In genomic region chr11:122668562-122669090, GRCh38 we compare ENCODE assay signal across 10 cellular contexts. TPM values are rescaled to one million over a fixed set of nuclear protein-coding genes. Genes with fewer than 3 reads are reported as not detected.
DNase-seq lines count a peak whose midpoint lies in the region; ATAC-seq and TF ChIP-seq lines count a peak whose summit lies in the region.
"Had no signal": no experiment of that assay in that cellular context is flagged by ENCODE, and none has a peak within 500 bp of the region (broad histone marks: within the 10 kb centered on the region; RNA-seq: fewer than 3 reads in every experiment).

No MANE protein-coding gene starts in this region.

- H4K20me1 ChIP-seq in fibroblast of lung (ENCODE audit: control insufficient read depth, extremely low read depth, insufficient read depth, low read length) = no peaks in the 10 kb centered on the region

- no peak for TF ChIP-seq EP300 in ovary (IDR thresholded peaks at IDR 0.05)

- H3K27ac ChIP-seq in AG04450 (ENCODE audit: low read depth, low read length) = peak overlapping the region; percentile 33
- peak overlapping the region; percentile 61 for H3K27ac ChIP-seq in fibroblast of lung (ENCODE audit: insufficient read depth, low read length)
- no peak overlapping the region for H3K27ac ChIP-seq in ovary

- TF ChIP-seq POLR2A in ovary (IDR thresholded peaks at IDR 0.05) = no peak

- H3K4me3 ChIP-seq in AG04450 (ENCODE audit: low read depth, low read length) = no peak overlapping the region
- no peak overlapping the region for H3K4me3 ChIP-seq in fibroblast of lung (replicated peaks in 1 of 4; ENCODE audit: control extremely low read depth in 1 of 4, insufficient read depth in 1 of 4, low read depth in 3 of 4, low read length in 4 of 4)
- no peak overlapping the region for H3K4me3 ChIP-seq in ovary

- H2AFZ ChIP-seq in fibroblast of lung (ENCODE audit: low read length) = no peak overlapping the region

- CTCF ChIA-PET in AG04450 (lab: Charles Lee) = interaction anchor here (0.7 to 1.3 kb wide), 2 partner anchors 11 to 114 kb away, joined by 3 read pairs; no protein-coding TSS in a partner anchor

- no peak overlapping the region for H3K9ac ChIP-seq in fibroblast of lung (ENCODE audit: insufficient read depth, low read length)

- no peaks in the 10 kb centered on the region for H3K27me3 ChIP-seq in AG04450 (ENCODE audit: control insufficient read depth, insufficient read depth, low read length)
- no peaks in the 10 kb centered on the region for H3K27me3 ChIP-seq in fibroblast of lung (ENCODE audit: control insufficient read depth, insufficient read depth, low read length)
- no peaks in the 10 kb centered on the region for H3K27me3 ChIP-seq in ovary

- no peak for ATAC-seq in GM18870 (IDR thresholded peaks at IDR 0.05; ENCODE audit: unreplicated experiment)
- ATAC-seq: Panc1 had no signal

- no peak overlapping the region for H3K4me2 ChIP-seq in fibroblast of lung (ENCODE audit: extremely low read depth, insufficient read depth, low read length)

- intact Hi-C loops in ovary (cut with DNase I) = no loop called here
- intact Hi-C loops in cardiac septum (cut with DNase I) = no loop called here

- H3K9me3 ChIP-seq in AG04450 (ENCODE audit: control insufficient read depth, insufficient read depth, low read length) = no peaks in the 10 kb centered on the region
- H3K9me3 ChIP-seq in fibroblast of lung (ENCODE audit: control insufficient read depth, insufficient read depth, low read depth, low read length) = no peaks in the 10 kb centered on the region
- H3K9me3 ChIP-seq in ovary = no peaks in the 10 kb centered on the region

- TF ChIP-seq CTCF in AG04450 (IDR thresholded peaks at IDR 0.05; ENCODE audit: low read depth, low read length) (no peak), fibroblast of lung (conservative IDR thresholded peaks at IDR 0.05 in 1 of 2, IDR thresholded peaks at IDR 0.05 in 1 of 2; ENCODE audit: low read depth in 1 of 2, low read length in 2 of 2) (no peak), ovary (IDR thresholded peaks at IDR 0.05) (no peak)

- H3K79me2 ChIP-seq in fibroblast of lung (ENCODE audit: control insufficient read depth, insufficient read depth, low read length) = peaks cover 44% of the 10 kb centered on the region

- DNase-seq in AG04450 (ENCODE audit: low read depth, low spot score) (peak; percentile 66), HCEC 1CT (peak; percentile 91), RKO (ENCODE audit: low spot score) (peak; percentile 26), fibroblast of lung (ENCODE audit: low read depth in 2 of 2) (peak; percentile 90 to 95), NCI-H146 treated with DMSO at 0.1 percent for 48 hours (lab: John Stamatoyannopoulos, UW; ENCODE audit: unreplicated experiment) (no peak), ovary (no peak), cardiac septum (ENCODE audit: low spot score) (no peak)
- DNase-seq: activated effector memory CD4-positive, alpha-beta T cell treated with anti-CD3 and anti-CD28 coated beads, Interleukin-2, amount 50 U/mL, for 16 hours had no signal

- 77 to 90% (median 85%) methylated on average over 6 of the region's 6 CpGs for WGBS in ovary, 3 donors

- peaks cover 28% of the 10 kb centered on the region for H3K4me1 ChIP-seq in fibroblast of lung (ENCODE audit: control insufficient read depth, extremely low read depth, insufficient read depth, low read length)
- H3K4me1 ChIP-seq in ovary (ENCODE audit: insufficient read depth) = no peaks in the 10 kb centered on the region

- H3K36me3 ChIP-seq in fibroblast of lung (ENCODE audit: control insufficient read depth, insufficient read depth, low read length) (no peaks in the 10 kb centered on the region), ovary (no peaks in the 10 kb centered on the region)

- POLR2A ChIA-PET in AG04450 (lab: Yijun Ruan, JAX) = interaction anchor here (1.0 kb wide), 1 partner anchor 116 kb away, joined by 3 read pairs; no protein-coding TSS in a partner anchor

RNA-seq across cellular contexts. Expression of gene UBASH3B, which starts 13.1 kb away (rescaled TPM):
- polyA plus RNA-seq in AG04450 (2011; rRNA removed) = 19.1 and 25.0 TPM in 2 replicates
- 93.1 and 124 TPM in 2 replicates for polyA minus RNA-seq in AG04450 (2011; rRNA and poly(A)+ RNA removed)
- total RNA-seq in fibroblast of lung = 22.9 and 44.4 TPM in 2 replicates
- polyA plus RNA-seq in fibroblast of lung = 13.1 and 38.0 TPM in 2 replicates
- 8.8 and 20.3 TPM in 2 replicates for polyA plus RNA-seq in fibroblast of lung (2012)
- polyA minus RNA-seq in fibroblast of lung (ENCODE audit: low replicate concordance) = 38.6 and 128 TPM in 2 replicates
- total RNA-seq in ovary = 1 to 10 TPM in 6 of 7 donors, under 1 TPM in 1; 0.92 to 5.9 (median 1.8) TPM
- 1 to 10 TPM in 1 of 2 donors, under 1 TPM in 1; 0.31 to 1.8 TPM for polyA plus RNA-seq in ovary
- 4.2 TPM for total RNA-seq in cardiac septum

Comparison
In these comparisons a context has a peak if more than half of its experiments do, and no peak if none do; other contexts are left out.
1. DNase-seq: peak in AG04450 (single experiment), HCEC 1CT (single experiment), RKO (single experiment) and fibroblast of lung (2 of 2); none in NCI-H146 treated with DMSO at 0.1 percent for 48 hours (single experiment), ovary (0 of 5) and cardiac septum (single experiment).
2. H3K27ac ChIP-seq: peak in AG04450 (single experiment) and fibroblast of lung (single experiment); none in ovary (0 of 2).